ENCODE assay signal across 22 cellular contexts in genomic region chr13:74651121-74651520, GRCh38.
A peak's percentile ranks its signal among the peaks of the same experiment; 100 is the strongest.
DNase-seq lines count a peak whose midpoint lies in the region; ATAC-seq, FAIRE-seq and TF ChIP-seq lines count a peak whose summit lies in the region.
"Had no signal": no experiment of that assay in that cellular context is flagged by ENCODE, and none has a peak within 500 bp of the region (broad histone marks: within the 10 kb centered on the region; RNA-seq: fewer than 3 reads in every experiment).

No MANE protein-coding gene starts in this region.

- H3K27me3 ChIP-seq in PC-3 (ENCODE audit: low read length) (no peaks in the 10 kb centered on the region), prostate gland (replicated peaks; ENCODE audit: insufficient read depth) (no peaks in the 10 kb centered on the region)

- H3K27ac ChIP-seq in PC-3 (ENCODE audit: low read length): no peak overlapping the region
- H3K27ac ChIP-seq in prostate gland: no peak overlapping the region

- H3K4me3 ChIP-seq in PC-3 (ENCODE audit: low read length) (no peak overlapping the region), prostate gland (no peak overlapping the region)
- H3K4me3 ChIP-seq: HAP-1 had no signal

- no peak overlapping the region for H3K4me2 ChIP-seq in PC-3 (ENCODE audit: low read length)

- WGBS in prostate gland: 67% methylated on average over 1 of the region's 1 CpG

- H3K4me1 ChIP-seq in PC-3 (ENCODE audit: insufficient read depth, low read length) (no peaks in the 10 kb centered on the region), prostate gland (replicated peaks) (no peaks in the 10 kb centered on the region)
- H3K4me1 ChIP-seq: HAP-1 had no signal

- DNase-seq in NCI-H748 (lab: John Stamatoyannopoulos, UW; ENCODE audit: unreplicated experiment) (peak; percentile 20), NCI-H748 treated with DMSO at 0.1 percent for 48 hours (lab: John Stamatoyannopoulos, UW) (no peak), PC-3 (peak; percentile 34), prostate gland (ENCODE audit: low spot score) (peak; percentile 8), GM12892 (ENCODE audit: insufficient read length) (no peak), hypothalamus (lab: John Stamatoyannopoulos, UW) (no peak), AML-193 (lab: John Stamatoyannopoulos, UW) (no peak)
- DNase-seq: 8988T; C1 segment of cervical spinal cord; Calu3; CD4-positive, alpha-beta T cell; DMS 273 treated with DMSO at 0.1 percent for 48 hours; DMS79 treated with DMSO at 0.1 percent for 48 hours; EL had no signal

- no peak for FAIRE-seq in GM12892 (lab: Jason Lieb, UNC)
- FAIRE-seq: G401.6, GM12891, GM19239, H1, HepG2, HTR-8/SVneo had no signal

- H3K36me3 ChIP-seq in PC-3 (ENCODE audit: low read depth, low read length) (no peaks in the 10 kb centered on the region), prostate gland (no peaks in the 10 kb centered on the region)
- H3K36me3 ChIP-seq: HAP-1 had no signal

- H4K20me1 ChIP-seq in PC-3 (ENCODE audit: low read length): no peaks in the 10 kb centered on the region

- no peaks in the 10 kb centered on the region for H3K9me2 ChIP-seq in PC-3 (replicated peaks; ENCODE audit: low read length)

- intact Hi-C loops in PC-3 (cut with micrococcal nuclease) (no loop called here), prostate gland (cut with DNase I) (no loop called here)

- no peaks in the 10 kb centered on the region for H3K79me2 ChIP-seq in PC-3 (ENCODE audit: low read length)

- no peaks in the 10 kb centered on the region for H3F3A ChIP-seq in PC-3 (ENCODE audit: low read length, unreplicated experiment)

- ATAC-seq in PC-3: no peak
- ATAC-seq in esophagus mucosa: peak; percentile 96
- ATAC-seq: HepG2 had no signal

- H3K9ac ChIP-seq in PC-3 (ENCODE audit: low read length): no peak overlapping the region

- no peak for TF ChIP-seq CTCF in PC-3 (conservative IDR thresholded peaks at IDR 0.05; ENCODE audit: low read depth, low read length)
- TF ChIP-seq CTCF in prostate gland (IDR thresholded peaks at IDR 0.05): no peak

- TF ChIP-seq POLR2A in prostate gland (IDR thresholded peaks at IDR 0.05): no peak
- TF ChIP-seq POLR2A in GM12892 (IDR thresholded peaks at IDR 0.05; ENCODE audit: low read depth, low read length): no peak

- H3K9me3 ChIP-seq in PC-3 (ENCODE audit: low read length) (no peaks in the 10 kb centered on the region), prostate gland (no peaks in the 10 kb centered on the region)
- H3K9me3 ChIP-seq: HAP-1 had no signal

- CTCF ChIA-PET in PC-3 (lab: Charles Lee): no interaction called here

- BruUV-seq in PC-3 (replicated peaks; lab: Mats Ljungman, UMichigan): no TSS peak

- no peak overlapping the region for H2AFZ ChIP-seq in PC-3 (ENCODE audit: low read length)

- POLR2A ChIA-PET in PC-3 (lab: Charles Lee; ENCODE audit: unreplicated experiment): no interaction called here

Comparison
In these comparisons a context has a peak if more than half of its experiments do, and no peak if none do; other contexts are left out.
1. DNase-seq: peak in NCI-H748 (single experiment), PC-3 (single experiment) and prostate gland (single experiment); none in NCI-H748 treated with DMSO at 0.1 percent for 48 hours (single experiment), GM12892 (single experiment), hypothalamus (0 of 51) and AML-193 (0 of 2).